In the genomic region with DNA sequence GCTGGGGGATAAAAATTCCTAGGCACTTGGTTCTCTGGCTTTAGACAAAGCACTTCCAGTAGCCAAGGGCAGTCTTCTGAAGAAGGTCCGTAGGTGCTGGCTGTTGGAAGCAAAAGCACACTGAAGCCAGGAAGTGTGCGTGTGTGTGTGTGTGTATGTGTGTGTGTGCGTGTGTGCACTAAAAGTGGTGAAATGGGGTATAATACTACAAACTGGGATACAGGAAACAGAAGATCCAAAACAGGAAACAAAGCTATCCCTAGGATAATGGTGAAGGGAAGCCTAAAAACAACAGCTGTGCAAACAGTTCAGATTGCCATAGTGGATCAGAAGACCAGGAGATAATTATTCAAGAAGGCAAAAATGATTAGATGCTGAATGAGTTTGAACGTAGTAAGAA, we compare ENCODE assay signal across 1 cellular context.
TF ChIP-seq lines count a peak whose summit lies in the region.

No MANE protein-coding gene starts in this region.

TF ChIP-seq in GM23338, 12 proteins besides CTCF, POLR2A, EP300 and RAD21 (continued from another document):
- TF ChIP-seq REST (IDR thresholded peaks at IDR 0.05; ENCODE audit: unreplicated experiment) (no peak), ZNF114 (CRISPR knock-in tag; IDR thresholded peaks at IDR 0.05) (no peak), ZNF331 (CRISPR knock-in tag; IDR thresholded peaks at IDR 0.05; ENCODE audit: low read depth) (no peak)
TF ChIP-seq in GM23338: peak in this region for 0.
